In the genomic region with DNA sequence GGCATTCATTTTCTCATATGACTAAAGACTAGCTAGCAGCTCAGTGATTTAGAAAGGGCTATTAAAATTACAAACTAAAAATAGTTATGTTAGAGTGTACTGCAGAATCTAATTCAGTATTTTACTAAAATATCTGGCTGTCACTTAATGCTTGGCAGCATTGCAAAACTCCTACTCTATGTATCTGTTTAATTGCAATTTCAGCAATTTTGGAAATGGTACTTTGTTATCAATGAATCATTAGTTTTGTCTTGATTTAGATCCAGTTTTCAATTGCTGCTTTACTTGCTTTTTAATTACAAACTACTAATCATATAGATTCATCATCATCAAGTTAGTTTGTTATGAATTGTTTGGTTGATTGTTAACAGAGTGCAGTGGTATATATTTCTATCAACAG, we compare ENCODE assay signal across 1 cellular context.
TF ChIP-seq lines count a peak whose summit lies in the region.

No MANE protein-coding gene starts in this region.

TF ChIP-seq in HepG2, 621 proteins besides CTCF, POLR2A, EP300 and RAD21 (continued from another document):
- TF ChIP-seq, protein P1, sequence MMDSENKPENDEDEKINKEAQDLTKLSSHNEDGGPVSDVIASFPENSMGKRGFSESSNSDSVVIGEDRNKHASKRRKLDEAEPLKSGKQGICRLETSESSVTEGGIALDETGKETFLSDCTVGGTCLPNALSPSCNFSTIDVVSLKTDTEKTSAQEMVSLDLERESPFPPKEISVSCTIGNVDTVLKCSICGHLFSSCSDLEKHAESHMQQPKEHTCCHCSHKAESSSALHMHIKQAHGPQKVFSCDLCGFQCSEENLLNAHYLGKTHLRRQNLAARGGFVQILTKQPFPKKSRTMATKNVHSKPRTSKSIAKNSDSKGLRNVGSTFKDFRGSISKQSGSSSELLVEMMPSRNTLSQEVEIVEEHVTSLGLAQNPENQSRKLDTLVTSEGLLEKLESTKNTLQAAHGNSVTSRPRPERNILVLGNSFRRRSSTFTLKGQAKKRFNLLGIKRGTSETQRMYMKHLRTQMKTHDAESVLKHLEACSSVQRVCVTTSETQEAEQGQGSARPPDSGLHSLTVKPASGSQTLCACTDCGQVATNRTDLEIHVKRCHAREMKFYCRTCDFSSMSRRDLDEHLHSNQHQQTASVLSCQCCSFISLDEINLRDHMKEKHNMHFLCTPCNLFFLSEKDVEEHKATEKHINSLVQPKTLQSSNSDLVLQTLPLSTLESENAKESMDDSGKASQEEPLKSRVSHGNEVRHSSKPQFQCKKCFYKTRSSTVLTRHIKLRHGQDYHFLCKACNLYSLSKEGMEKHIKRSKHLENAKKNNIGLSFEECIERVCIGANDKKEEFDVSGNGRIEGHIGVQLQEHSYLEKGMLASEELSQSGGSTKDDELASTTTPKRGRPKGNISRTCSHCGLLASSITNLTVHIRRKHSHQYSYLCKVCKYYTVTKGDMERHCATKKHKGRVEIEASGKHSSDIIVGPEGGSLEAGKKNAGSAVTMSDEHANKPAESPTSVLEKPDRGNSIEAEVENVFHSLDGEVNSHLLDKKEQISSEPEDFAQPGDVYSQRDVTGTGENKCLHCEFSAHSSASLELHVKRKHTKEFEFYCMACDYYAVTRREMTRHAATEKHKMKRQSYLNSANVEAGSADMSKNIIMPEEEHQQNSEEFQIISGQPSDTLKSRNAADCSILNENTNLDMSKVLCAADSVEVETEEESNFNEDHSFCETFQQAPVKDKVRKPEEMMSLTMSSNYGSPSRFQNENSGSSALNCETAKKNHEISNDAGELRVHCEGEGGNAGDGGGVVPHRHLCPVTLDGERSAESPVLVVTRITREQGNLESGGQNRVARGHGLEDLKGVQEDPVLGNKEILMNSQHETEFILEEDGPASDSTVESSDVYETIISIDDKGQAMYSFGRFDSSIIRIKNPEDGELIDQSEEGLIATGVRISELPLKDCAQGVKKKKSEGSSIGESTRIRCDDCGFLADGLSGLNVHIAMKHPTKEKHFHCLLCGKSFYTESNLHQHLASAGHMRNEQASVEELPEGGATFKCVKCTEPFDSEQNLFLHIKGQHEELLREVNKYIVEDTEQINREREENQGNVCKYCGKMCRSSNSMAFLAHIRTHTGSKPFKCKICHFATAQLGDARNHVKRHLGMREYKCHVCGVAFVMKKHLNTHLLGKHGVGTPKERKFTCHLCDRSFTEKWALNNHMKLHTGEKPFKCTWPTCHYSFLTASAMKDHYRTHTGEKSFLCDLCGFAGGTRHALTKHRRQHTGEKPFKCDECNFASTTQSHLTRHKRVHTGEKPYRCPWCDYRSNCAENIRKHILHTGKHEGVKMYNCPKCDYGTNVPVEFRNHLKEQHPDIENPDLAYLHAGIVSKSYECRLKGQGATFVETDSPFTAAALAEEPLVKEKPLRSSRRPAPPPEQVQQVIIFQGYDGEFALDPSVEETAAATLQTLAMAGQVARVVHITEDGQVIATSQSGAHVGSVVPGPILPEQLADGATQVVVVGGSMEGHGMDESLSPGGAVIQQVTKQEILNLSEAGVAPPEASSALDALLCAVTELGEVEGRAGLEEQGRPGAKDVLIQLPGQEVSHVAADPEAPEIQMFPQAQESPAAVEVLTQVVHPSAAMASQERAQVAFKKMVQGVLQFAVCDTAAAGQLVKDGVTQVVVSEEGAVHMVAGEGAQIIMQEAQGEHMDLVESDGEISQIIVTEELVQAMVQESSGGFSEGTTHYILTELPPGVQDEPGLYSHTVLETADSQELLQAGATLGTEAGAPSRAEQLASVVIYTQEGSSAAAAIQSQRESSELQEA (CRISPR knock-in tag; IDR thresholded peaks at IDR 0.05; ENCODE audit: not compliant biosample characterization) = no peak
- TF ChIP-seq ZNF274 (CRISPR knock-in tag; IDR thresholded peaks at IDR 0.05) (no peak), PHB2 (IDR thresholded peaks at IDR 0.05; ENCODE audit: partially characterized antibody) (no peak), SMAD9 (CRISPR knock-in tag; IDR thresholded peaks at IDR 0.05) (no peak), ZNF12 (CRISPR knock-in tag; IDR thresholded peaks at IDR 0.05) (no peak), ZSCAN22 (CRISPR knock-in tag; IDR thresholded peaks at IDR 0.05) (no peak), MAFF (IDR thresholded peaks at IDR 0.05; ENCODE audit: low read depth, low read length) (peak; percentile 64), RNF2 (conservative IDR thresholded peaks at IDR 0.05; ENCODE audit: low read depth) (no peak), MAFK (conservative IDR thresholded peaks at IDR 0.05 in 1 of 2, IDR thresholded peaks at IDR 0.05 in 1 of 2; ENCODE audit: low read length in 2 of 2) (peak; percentile 77 to 78; a peak in 3 of 4 replicates), ZNF674 (CRISPR knock-in tag; IDR thresholded peaks at IDR 0.05; ENCODE audit: low read depth) (no peak), SATB2 (CRISPR knock-in tag; IDR thresholded peaks at IDR 0.05) (no peak), TBL1XR1 (IDR thresholded peaks at IDR 0.05; ENCODE audit: borderline replicate concordance, low read length, partially characterized antibody) (no peak)
- TF ChIP-seq, protein P2, sequence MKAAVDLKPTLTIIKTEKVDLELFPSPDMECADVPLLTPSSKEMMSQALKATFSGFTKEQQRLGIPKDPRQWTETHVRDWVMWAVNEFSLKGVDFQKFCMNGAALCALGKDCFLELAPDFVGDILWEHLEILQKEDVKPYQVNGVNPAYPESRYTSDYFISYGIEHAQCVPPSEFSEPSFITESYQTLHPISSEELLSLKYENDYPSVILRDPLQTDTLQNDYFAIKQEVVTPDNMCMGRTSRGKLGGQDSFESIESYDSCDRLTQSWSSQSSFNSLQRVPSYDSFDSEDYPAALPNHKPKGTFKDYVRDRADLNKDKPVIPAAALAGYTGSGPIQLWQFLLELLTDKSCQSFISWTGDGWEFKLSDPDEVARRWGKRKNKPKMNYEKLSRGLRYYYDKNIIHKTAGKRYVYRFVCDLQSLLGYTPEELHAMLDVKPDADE (CRISPR knock-in tag; IDR thresholded peaks at IDR 0.05) = no peak
- TF ChIP-seq, protein P3, sequence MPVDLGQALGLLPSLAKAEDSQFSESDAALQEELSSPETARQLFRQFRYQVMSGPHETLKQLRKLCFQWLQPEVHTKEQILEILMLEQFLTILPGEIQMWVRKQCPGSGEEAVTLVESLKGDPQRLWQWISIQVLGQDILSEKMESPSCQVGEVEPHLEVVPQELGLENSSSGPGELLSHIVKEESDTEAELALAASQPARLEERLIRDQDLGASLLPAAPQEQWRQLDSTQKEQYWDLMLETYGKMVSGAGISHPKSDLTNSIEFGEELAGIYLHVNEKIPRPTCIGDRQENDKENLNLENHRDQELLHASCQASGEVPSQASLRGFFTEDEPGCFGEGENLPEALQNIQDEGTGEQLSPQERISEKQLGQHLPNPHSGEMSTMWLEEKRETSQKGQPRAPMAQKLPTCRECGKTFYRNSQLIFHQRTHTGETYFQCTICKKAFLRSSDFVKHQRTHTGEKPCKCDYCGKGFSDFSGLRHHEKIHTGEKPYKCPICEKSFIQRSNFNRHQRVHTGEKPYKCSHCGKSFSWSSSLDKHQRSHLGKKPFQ (CRISPR knock-in tag; IDR thresholded peaks at IDR 0.05; ENCODE audit: insufficient replicate concordance) = no peak
- TF ChIP-seq, protein P4, sequence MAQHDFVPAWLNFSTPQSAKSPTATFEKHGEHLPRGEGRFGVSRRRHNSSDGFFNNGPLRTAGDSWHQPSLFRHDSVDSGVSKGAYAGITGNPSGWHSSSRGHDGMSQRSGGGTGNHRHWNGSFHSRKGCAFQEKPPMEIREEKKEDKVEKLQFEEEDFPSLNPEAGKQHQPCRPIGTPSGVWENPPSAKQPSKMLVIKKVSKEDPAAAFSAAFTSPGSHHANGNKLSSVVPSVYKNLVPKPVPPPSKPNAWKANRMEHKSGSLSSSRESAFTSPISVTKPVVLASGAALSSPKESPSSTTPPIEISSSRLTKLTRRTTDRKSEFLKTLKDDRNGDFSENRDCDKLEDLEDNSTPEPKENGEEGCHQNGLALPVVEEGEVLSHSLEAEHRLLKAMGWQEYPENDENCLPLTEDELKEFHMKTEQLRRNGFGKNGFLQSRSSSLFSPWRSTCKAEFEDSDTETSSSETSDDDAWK (CRISPR knock-in tag; IDR thresholded peaks at IDR 0.05) = no peak
